23 cellular contexts compared by ENCODE assay signal in the genomic region with DNA sequence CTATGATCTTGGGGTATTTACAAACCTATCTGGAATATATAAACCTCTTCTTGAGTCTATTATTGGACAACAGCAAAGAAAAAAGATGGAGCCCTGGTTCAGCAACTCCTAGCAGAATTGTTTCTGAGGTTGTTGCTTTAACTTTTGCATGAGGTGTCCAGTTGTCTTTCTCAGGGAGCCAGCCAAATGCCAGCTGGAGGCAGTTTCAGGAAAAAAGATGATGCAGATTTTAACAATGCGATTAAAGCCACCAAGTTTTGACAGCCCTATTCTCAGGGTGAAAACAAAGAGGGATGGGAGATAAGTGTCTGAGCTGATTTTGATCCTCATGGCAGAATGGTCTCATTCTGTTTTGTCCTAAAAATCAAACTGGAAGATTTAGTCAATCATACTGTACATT.
"Had no signal": no experiment of that assay in that cellular context is flagged by ENCODE, and none has a peak within 500 bp of the region (broad histone marks: within the 10 kb centered on the region; RNA-seq: fewer than 3 reads in every experiment).

No MANE protein-coding gene starts in this region.

- DNase-seq: activated CD4-positive, alpha-beta memory T cell treated with anti-CD3 and anti-CD28 coated beads, Interleukin-2, amount 10 ng/mL, durations not matched to agents 7 days and 5 days; activated CD4-positive, alpha-beta T cell treated with anti-CD3 and anti-CD28 coated beads, Interleukin-2, amount 10 ng/mL, durations not matched to agents 24 days and 14 days; activated CD4-positive, CD25-positive, alpha-beta regulatory T cell treated with anti-CD3 and anti-CD28 coated beads, Interleukin-2, amount 50 U/mL, for 72 hours; activated CD8-positive, alpha-beta memory T cell treated with anti-CD3 and anti-CD28 coated beads, Interleukin-2, amount 50 U/mL, for 48 hours; activated T-cell treated with anti-CD3 and anti-CD28 coated beads, Interleukin-2, amount 50 U/mL, for 4 hours; anterior cingulate cortex; brain microvascular endothelial cell; cortex of kidney; effector memory CD8-positive, alpha-beta T cell; erythroblast; heart right ventricle; naive thymus-derived CD8-positive, alpha-beta T cell; occipital lobe; stimulated activated CD4-positive, alpha-beta T cell treated with anti-CD3 and anti-CD28 coated beads, Interleukin-2, amount 100 ng/mL, for 48 hours; trophoblast cell had no signal

- H3K4me3 ChIP-seq: heart right ventricle, right atrium auricular region, thoracic aorta had no signal

- H3K4me1 Mint-ChIP-seq: activated CD4-positive, alpha-beta memory T cell treated with anti-CD3 and anti-CD28 coated beads, Interleukin-2, amount 10 ng/mL, durations not matched to agents 7 days and 5 days; activated T-helper 17 cell treated with anti-CD3 and anti-CD28 coated beads, Interleukin-2, amount 50 U/mL, for 72 hours; mesothelial cell of epicardium; neural crest cell had no signal

- H3K27me3 Mint-ChIP-seq: activated T-helper 17 cell treated with anti-CD3 and anti-CD28 coated beads, Interleukin-2, amount 50 U/mL, for 72 hours had no signal

- H3K36me3 Mint-ChIP-seq: activated naive CD4-positive, alpha-beta T cell treated with anti-CD3 and anti-CD28 coated beads, Interleukin-2, amount 50 U/mL, for 72 hours; mesothelial cell of epicardium; naive thymus-derived CD8-positive, alpha-beta T cell had no signal

- H3K9me3 ChIP-seq: heart right ventricle, right atrium auricular region, thoracic aorta had no signal

- H3K4me1 ChIP-seq: heart right ventricle, right atrium auricular region had no signal

- H3K9me3 Mint-ChIP-seq: activated CD4-positive, alpha-beta memory T cell treated with anti-CD3 and anti-CD28 coated beads, Interleukin-2, amount 10 ng/mL, durations not matched to agents 7 days and 5 days; activated CD4-positive, alpha-beta T cell treated with anti-CD3 and anti-CD28 coated beads, Interleukin-2, amount 10 ng/mL, durations not matched to agents 24 days and 14 days; activated naive CD4-positive, alpha-beta T cell treated with anti-CD3 and anti-CD28 coated beads, Interleukin-2, amount 50 U/mL, for 72 hours; activated T-cell treated with anti-CD3 and anti-CD28 coated beads, Interleukin-2, amount 50 U/mL, for 4 hours; activated T-helper 17 cell treated with anti-CD3 and anti-CD28 coated beads, Interleukin-2, amount 50 U/mL, for 72 hours; effector memory CD8-positive, alpha-beta T cell; mesothelial cell of epicardium; naive thymus-derived CD8-positive, alpha-beta T cell; stimulated activated naive CD8-positive, alpha-beta T cell treated with anti-CD3 and anti-CD28 coated beads, Interleukin-15, Interleukin-2, amounts not matched to agents 100 ng/mL and 50 ng/mL, for 24 hours; T-helper 1 cell treated with Interleukin-12 subunit alpha and Interleukin-12 subunit beta and Interleukin-4 antibody, amounts not matched to agents 30 μg/mL and 1 μg/mL, for 36 hours had no signal

- H3K4me3 Mint-ChIP-seq: activated CD4-positive, alpha-beta memory T cell treated with anti-CD3 and anti-CD28 coated beads, Interleukin-2, amount 10 ng/mL, durations not matched to agents 7 days and 5 days; activated CD4-positive, alpha-beta T cell treated with anti-CD3 and anti-CD28 coated beads, Interleukin-2, amount 10 ng/mL, durations not matched to agents 24 days and 14 days; activated T-cell treated with anti-CD3 and anti-CD28 coated beads, Interleukin-2, amount 50 U/mL, for 4 hours; activated T-helper 17 cell treated with anti-CD3 and anti-CD28 coated beads, Interleukin-2, amount 50 U/mL, for 72 hours; effector memory CD8-positive, alpha-beta T cell; mesothelial cell of epicardium; naive thymus-derived CD8-positive, alpha-beta T cell; neural crest cell; stimulated activated naive CD8-positive, alpha-beta T cell treated with anti-CD3 and anti-CD28 coated beads, Interleukin-15, Interleukin-2, amounts not matched to agents 100 ng/mL and 50 ng/mL, for 24 hours; T-helper 1 cell treated with Interleukin-12 subunit alpha and Interleukin-12 subunit beta and Interleukin-4 antibody, amounts not matched to agents 30 μg/mL and 1 μg/mL, for 36 hours had no signal

- ATAC-seq: activated naive CD4-positive, alpha-beta T cell treated with anti-CD3 and anti-CD28 coated beads, Interleukin-2, amount 50 U/mL, for 72 hours; activated T-cell treated with anti-CD3 and anti-CD28 coated beads, Interleukin-2, amount 50 U/mL, for 4 hours; activated T-helper 17 cell treated with anti-CD3 and anti-CD28 coated beads, Interleukin-2, amount 50 U/mL, for 72 hours; effector memory CD8-positive, alpha-beta T cell; heart right ventricle; naive thymus-derived CD8-positive, alpha-beta T cell had no signal

- H3K27me3 ChIP-seq: brain microvascular endothelial cell, heart right ventricle, right atrium auricular region had no signal

- H3K27ac Mint-ChIP-seq: activated CD4-positive, alpha-beta memory T cell treated with anti-CD3 and anti-CD28 coated beads, Interleukin-2, amount 10 ng/mL, durations not matched to agents 7 days and 5 days; activated CD4-positive, alpha-beta T cell treated with anti-CD3 and anti-CD28 coated beads, Interleukin-2, amount 10 ng/mL, durations not matched to agents 24 days and 14 days; activated naive CD4-positive, alpha-beta T cell treated with anti-CD3 and anti-CD28 coated beads, Interleukin-2, amount 50 U/mL, for 72 hours; activated T-helper 17 cell treated with anti-CD3 and anti-CD28 coated beads, Interleukin-2, amount 50 U/mL, for 72 hours; effector memory CD8-positive, alpha-beta T cell; mesothelial cell of epicardium; naive thymus-derived CD8-positive, alpha-beta T cell; stimulated activated naive CD8-positive, alpha-beta T cell treated with anti-CD3 and anti-CD28 coated beads, Interleukin-15, Interleukin-2, amounts not matched to agents 100 ng/mL and 50 ng/mL, for 24 hours; T-helper 1 cell treated with Interleukin-12 subunit alpha and Interleukin-12 subunit beta and Interleukin-4 antibody, amounts not matched to agents 30 μg/mL and 1 μg/mL, for 36 hours had no signal

- H3K27ac ChIP-seq: brain microvascular endothelial cell, heart right ventricle, right atrium auricular region, thoracic aorta had no signal

- H3K36me3 ChIP-seq: brain microvascular endothelial cell, heart right ventricle, right atrium auricular region, thoracic aorta had no signal
